Comparison of ENCODE assay signal across 31 cellular contexts in the genomic region with DNA sequence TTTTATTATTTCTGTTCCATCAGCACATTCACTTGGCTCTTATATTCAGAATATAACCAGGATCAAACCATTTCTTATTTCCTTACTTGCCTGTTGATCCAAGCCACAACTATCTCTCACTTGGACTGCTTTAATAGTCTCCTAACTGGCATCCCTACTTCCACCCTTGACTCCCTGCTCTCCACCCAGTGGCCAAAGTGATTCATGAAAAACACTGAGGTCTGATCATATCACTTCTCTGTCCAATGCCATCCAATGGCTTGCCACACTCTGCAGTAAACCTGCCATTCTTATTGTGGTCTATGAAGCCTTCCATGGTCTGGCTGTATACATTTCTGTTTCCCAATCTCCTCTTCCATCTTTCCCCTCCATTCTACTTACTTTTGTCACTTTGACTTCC.
"Had no signal": no experiment of that assay in that cellular context is flagged by ENCODE, and none has a peak within 500 bp of the region (broad histone marks: within the 10 kb centered on the region; RNA-seq: fewer than 3 reads in every experiment).

No MANE protein-coding gene starts in this region.

- H3K4me3 Mint-ChIP-seq: activated naive CD4-positive, alpha-beta T cell treated with anti-CD3 and anti-CD28 coated beads for 36 hours; activated naive CD8-positive, alpha-beta T cell treated with anti-CD3 and anti-CD28 coated beads for 36 hours; naive B cell; nephron progenitor cell; T-helper 2 cell treated with Interferon-gamma antibody and Interleukin-4, amounts not matched to agents 5 μg/mL and 100 μg/mL, for 36 hours; type B pancreatic cell had no signal

- H3K27ac ChIP-seq: adrenal gland, body of pancreas, epithelial cell of prostate, gastrocnemius medialis, hepatocyte, neutrophil, skin epidermis, thoracic aorta, uterus had no signal

- H3K4me1 ChIP-seq: adrenal gland, body of pancreas, gastrocnemius medialis, uterus had no signal

- H3K27me3 Mint-ChIP-seq: activated naive CD8-positive, alpha-beta T cell treated with anti-CD3 and anti-CD28 coated beads for 36 hours; naive B cell; type B pancreatic cell had no signal

- DNase-seq: activated CD4-positive, alpha-beta T cell treated with anti-CD3 and anti-CD28 coated beads for 48 hours; activated CD4-positive, alpha-beta T cell treated with anti-CD3 and anti-CD28 coated beads, Interleukin-2, amount 50 U/mL, for 48 hours; activated CD8-positive, alpha-beta memory T cell treated with anti-CD3 and anti-CD28 coated beads for 24 hours; activated effector memory CD4-positive, alpha-beta T cell treated with anti-CD3 and anti-CD28 coated beads, Interleukin-2, amount 50 U/mL, for 16 hours; activated naive CD4-positive, alpha-beta T cell treated with anti-CD3 and anti-CD28 coated beads for 36 hours; activated naive CD8-positive, alpha-beta T cell treated with anti-CD3 and anti-CD28 coated beads for 36 hours; adrenal gland; aorta; body of pancreas; dermis blood vessel endothelial cell; effector CD4-positive, alpha-beta T cell; gastrocnemius medialis; glutamatergic neuron; left colon; mammary epithelial cell; naive B cell; nephron progenitor cell; stimulated activated CD4-positive, alpha-beta T cell treated with anti-CD3 and anti-CD28 coated beads, Interleukin-12 subunit alpha, Interleukin-12 subunit beta, amount 100 ng/mL, for 4 hours; stimulated activated CD4-positive, alpha-beta T cell treated with anti-CD3 and anti-CD28 coated beads, Interleukin-4, amount 100 ng/mL, for 1 hour; stimulated activated naive CD8-positive, alpha-beta T cell treated with anti-CD3 and anti-CD28 coated beads, Interleukin-15, Interleukin-2, amounts not matched to agents 100 U/mL and 50 U/mL, for 24 hours; uterus had no signal

- H3K9me3 ChIP-seq: adrenal gland, body of pancreas, gastrocnemius medialis, neutrophil, thoracic aorta, uterus had no signal

- H3K9me3 Mint-ChIP-seq: activated naive CD4-positive, alpha-beta T cell treated with anti-CD3 and anti-CD28 coated beads for 36 hours; activated naive CD8-positive, alpha-beta T cell treated with anti-CD3 and anti-CD28 coated beads for 36 hours; T-helper 2 cell treated with Interferon-gamma antibody and Interleukin-4, amounts not matched to agents 5 μg/mL and 100 μg/mL, for 36 hours; type B pancreatic cell had no signal

- H3K27ac Mint-ChIP-seq: activated naive CD4-positive, alpha-beta T cell treated with anti-CD3 and anti-CD28 coated beads for 36 hours; activated naive CD8-positive, alpha-beta T cell treated with anti-CD3 and anti-CD28 coated beads for 36 hours; nephron progenitor cell; progenitor cell of endocrine pancreas; T-helper 2 cell treated with Interferon-gamma antibody and Interleukin-4, amounts not matched to agents 5 μg/mL and 100 μg/mL, for 36 hours; type B pancreatic cell had no signal

- ATAC-seq: activated CD4-positive, CD25-positive, alpha-beta regulatory T cell treated with anti-CD3 and anti-CD28 coated beads, Interleukin-2, amount 50 U/mL, for 24 hours; body of pancreas; gastrocnemius medialis; left colon; sciatic nerve; stimulated activated naive CD8-positive, alpha-beta T cell treated with anti-CD3 and anti-CD28 coated beads, Interleukin-15, Interleukin-2, amounts not matched to agents 100 U/mL and 50 U/mL, for 24 hours had no signal

- H3K36me3 Mint-ChIP-seq: activated naive CD8-positive, alpha-beta T cell treated with anti-CD3 and anti-CD28 coated beads for 36 hours; type B pancreatic cell had no signal

- H3K4me1 Mint-ChIP-seq: activated naive CD8-positive, alpha-beta T cell treated with anti-CD3 and anti-CD28 coated beads for 36 hours; nephron progenitor cell had no signal

- H3K4me3 ChIP-seq: adrenal gland, body of pancreas, gastrocnemius medialis, hepatocyte, skin epidermis, thoracic aorta, uterus had no signal

- H3K27me3 ChIP-seq: adrenal gland, body of pancreas, gastrocnemius medialis, hepatocyte, neutrophil, uterus had no signal

- H3K36me3 ChIP-seq: adrenal gland, gastrocnemius medialis, neutrophil, thoracic aorta, uterus had no signal
